Comparison of ENCODE assay signal across 8 cellular contexts in the genomic region with DNA sequence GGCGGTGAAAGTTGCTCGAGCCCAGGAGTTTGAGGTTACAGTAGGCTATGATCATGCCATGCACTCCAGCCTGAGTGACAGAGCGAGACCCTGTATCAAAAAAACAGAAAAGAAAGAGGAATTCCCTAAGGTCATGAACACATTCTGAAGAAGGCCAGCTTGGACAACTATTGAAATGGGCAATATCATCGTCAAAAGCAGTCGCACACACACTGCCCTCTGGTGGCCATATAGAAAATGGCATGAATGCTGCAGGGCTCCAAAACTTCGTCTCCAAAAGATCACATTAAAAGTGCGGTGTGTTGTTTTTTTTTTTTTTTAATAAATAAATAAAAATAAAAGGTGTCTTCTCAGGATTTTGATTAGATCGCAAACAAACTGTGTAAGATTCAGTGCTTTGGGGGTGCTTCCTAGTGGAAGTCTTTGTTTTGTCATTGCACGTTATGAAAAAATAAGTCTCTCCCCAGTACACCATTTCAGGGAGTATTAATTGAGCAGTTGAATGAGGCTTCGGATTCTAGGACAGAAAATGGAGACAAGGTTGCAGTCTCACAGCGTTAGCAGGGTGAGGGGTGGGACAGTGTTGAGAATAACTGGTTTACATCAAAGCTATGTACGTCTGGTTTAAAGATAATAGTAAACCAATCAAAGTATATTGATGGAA.
A peak's percentile ranks its signal among the peaks of the same experiment; 100 is the strongest.
DNase-seq lines count a peak whose midpoint lies in the region; ATAC-seq, FAIRE-seq and TF ChIP-seq lines count a peak whose summit lies in the region.

No MANE protein-coding gene starts in this region.

- CTCF ChIA-PET in H1 (lab: Charles Lee; ENCODE audit: partially characterized antibody), result interaction anchor here (0.6 to 5.5 kb wide), 34 partner anchors 9 to 1057 kb away, joined by 3 to 56 read pairs (median 6); no protein-coding TSS in a partner anchor

- no peak for TF ChIP-seq EP300 in H1 (IDR thresholded peaks at IDR 0.05; ENCODE audit: borderline replicate concordance in 1 of 2, low read depth in 2 of 2, low read length in 2 of 2)

- no peaks in the 10 kb centered on the region for H3K4me1 ChIP-seq in MM.1S (ENCODE audit: low read length)
- H3K4me1 ChIP-seq in H1 (replicated peaks in 1 of 4; ENCODE audit: control insufficient read depth in 3 of 4, insufficient read depth in 4 of 4, low read length in 3 of 4), result no peaks in the 10 kb centered on the region
- H3K4me1 ChIP-seq in spleen, result no peaks in the 10 kb centered on the region

- TF ChIP-seq CTCF in MM.1S (IDR thresholded peaks at IDR 0.05; ENCODE audit: low read length), result peak; percentile 72
- TF ChIP-seq CTCF in H1 (IDR thresholded peaks at IDR 0.05; ENCODE audit: control extremely low read depth in 1 of 3, insufficient read depth in 1 of 3, low read depth in 1 of 3, low read length in 3 of 3), result peak; percentile 57 to 75 (median 67)
- TF ChIP-seq CTCF in spleen (IDR thresholded peaks at IDR 0.05 in 8 of 11, conservative IDR thresholded peaks at IDR 0.05 in 3 of 11), result peak in 8 of 11 experiments; percentile 30 to 76 (median 68)

- H3K79me2 ChIP-seq in MM.1S (ENCODE audit: low read length), result no peaks in the 10 kb centered on the region
- no peaks in the 10 kb centered on the region for H3K79me2 ChIP-seq in H1 (ENCODE audit: control insufficient read depth in 1 of 2, insufficient read depth in 2 of 2, low read length in 2 of 2)

- peak; percentile 27 to 37 for TF ChIP-seq RAD21 in H1 (IDR thresholded peaks at IDR 0.05 in 1 of 2, conservative IDR thresholded peaks at IDR 0.05 in 1 of 2; ENCODE audit: low read depth in 2 of 2, low read length in 2 of 2)

- intact Hi-C loops in spleen (cut with DNase I; ENCODE audit: low total_unique reads), result no loop called here

- no peaks in the 10 kb centered on the region for H3K79me1 ChIP-seq in H1 (ENCODE audit: low read depth, low read length)

- ATAC-seq in GM18873 (IDR thresholded peaks at IDR 0.05; ENCODE audit: low FRiP score, unreplicated experiment) (no peak), GM18519 (IDR thresholded peaks at IDR 0.05; ENCODE audit: low FRiP score, unreplicated experiment) (no peak)

- FAIRE-seq in H1 (lab: Jason Lieb, UNC), result peak; percentile 84

- no peak overlapping the region for H2BK5ac ChIP-seq in H1 (ENCODE audit: low read depth, low read length)

- H3K18ac ChIP-seq in H1 (ENCODE audit: extremely low read depth, low read length), result no peak overlapping the region

- no peaks in the 10 kb centered on the region for H3K27me3 ChIP-seq in MM.1S (replicated peaks; ENCODE audit: insufficient read depth, low read length)
- no peaks in the 10 kb centered on the region for H3K27me3 ChIP-seq in H1 (replicated peaks in 1 of 4; ENCODE audit: control insufficient read depth in 3 of 4, extremely low read depth in 1 of 4, insufficient read depth in 3 of 4, low read length in 3 of 4)
- H3K27me3 ChIP-seq in spleen (replicated peaks in 1 of 7), result peaks cover 0 to 53% (median 17%) of the 10 kb centered on the region in 7 donors

- no peak overlapping the region for H4K8ac ChIP-seq in H1 (ENCODE audit: extremely low read depth, insufficient read depth, low read length)

- H3K4me3 ChIP-seq in MM.1S (ENCODE audit: low read length), result no peak overlapping the region
- no peak overlapping the region for H3K4me3 ChIP-seq in H1 (ENCODE audit: extremely low read depth in 1 of 4, insufficient read depth in 2 of 4, low read depth in 3 of 4, low read length in 4 of 4)
- H3K4me3 ChIP-seq in spleen, result no peak overlapping the region

- peak; percentile 8 for DNase-seq in stimulated activated CD4-positive, alpha-beta T cell treated with anti-CD3 and anti-CD28 coated beads, Interleukin-4, amount 100 ng/mL, for 24 hours
- no peak for DNase-seq in stimulated activated CD4-positive, alpha-beta T cell treated with anti-CD3 and anti-CD28 coated beads, Interleukin-4, amount 100 ng/mL, for 4 hours
- DNase-seq in MM.1S, result no peak
- peak in 1 of 2 experiments; percentile 58 for DNase-seq in H1 (ENCODE audit: low read depth in 1 of 2, low spot score in 2 of 2)
- DNase-seq in spleen, result no peak
- DNase-seq in islet precursor cell, result no peak

- no peaks in the 10 kb centered on the region for H3K9me2 ChIP-seq in MM.1S (replicated peaks; ENCODE audit: insufficient read depth, low read length)

- H2BK15ac ChIP-seq in H1 (ENCODE audit: low read length), result no peak overlapping the region

- TF ChIP-seq POLR2A in H1 (IDR thresholded peaks at IDR 0.05; ENCODE audit: control extremely low read depth in 1 of 2, low read depth in 2 of 2, low read length in 2 of 2) (no peak), spleen (IDR thresholded peaks at IDR 0.05) (no peak)

- H3K9me3 ChIP-seq in MM.1S (replicated peaks; ENCODE audit: insufficient read depth, low read length) (no peaks in the 10 kb centered on the region), H1 (ENCODE audit: insufficient read depth in 2 of 2, low read depth in 1 of 2, low read length in 1 of 2) (no peaks in the 10 kb centered on the region), spleen (no peaks in the 10 kb centered on the region)

- no peak overlapping the region for H3K4ac ChIP-seq in H1 (replicated peaks; ENCODE audit: insufficient read length, low read depth, low read length)

- H3K23me2 ChIP-seq in H1 (ENCODE audit: low read depth, low read length), result no peaks in the 10 kb centered on the region

- no peak overlapping the region for H3K14ac ChIP-seq in H1 (ENCODE audit: insufficient read length)

- no peak overlapping the region for H2AFZ ChIP-seq in MM.1S (ENCODE audit: low read length)
- H2AFZ ChIP-seq in H1 (ENCODE audit: low read length), result no peak overlapping the region

- no peaks in the 10 kb centered on the region for H3F3A ChIP-seq in MM.1S (ENCODE audit: insufficient read depth, low read length)

- no peak overlapping the region for H2BK20ac ChIP-seq in H1 (ENCODE audit: low read length)

- H2AK5ac ChIP-seq in H1 (ENCODE audit: low read depth, low read length), result no peak overlapping the region

- H3K36me3 ChIP-seq in MM.1S (replicated peaks; ENCODE audit: insufficient read depth, low read length) (no peaks in the 10 kb centered on the region), H1 (ENCODE audit: control insufficient read depth in 2 of 4, insufficient read depth in 4 of 4, low read length in 3 of 4) (no peaks in the 10 kb centered on the region), spleen (no peaks in the 10 kb centered on the region)

- no peak overlapping the region for H4K5ac ChIP-seq in H1 (ENCODE audit: insufficient read length, low read depth, low read length)

- WGBS in H1 (ENCODE audit: extremely low coverage in 1 of 2, insufficient coverage in 1 of 2, insufficient read length in 1 of 2, insufficient replicate concordance in 2 of 2, low coverage in 1 of 2, low lambda C conversion rate in 2 of 2, missing lambda C conversion rate in 1 of 2), 2 experiments, result 71% methylated on average over 12 of the region's 12 CpGs; no CpG with 5 or more reads in 1 of the 2 experiments
- WGBS in spleen, 5 donors, result 55 to 58% (median 58%) methylated on average over 12 of the region's 12 CpGs

- POLR2A ChIA-PET in H1 (lab: Charles Lee; ENCODE audit: partially characterized antibody), result no interaction called here

- H3K9ac ChIP-seq in MM.1S (ENCODE audit: low read length) (no peak overlapping the region), H1 (replicated peaks in 1 of 4; ENCODE audit: extremely low read depth in 1 of 4, low read depth in 3 of 4, low read length in 3 of 4) (no peak overlapping the region)

- no peak overlapping the region for H3K23ac ChIP-seq in H1 (ENCODE audit: insufficient read length)

- no peak overlapping the region for H4K91ac ChIP-seq in H1 (replicated peaks; ENCODE audit: insufficient read length, low read length)

- H3K4me2 ChIP-seq in MM.1S (ENCODE audit: low read depth, low read length), result no peak overlapping the region
- H3K4me2 ChIP-seq in H1 (ENCODE audit: insufficient read depth in 1 of 2, low read depth in 2 of 2, low read length in 2 of 2), result no peak overlapping the region

- no peak overlapping the region for H2BK120ac ChIP-seq in H1 (replicated peaks; ENCODE audit: low read depth, low read length)

- H2BK12ac ChIP-seq in H1 (ENCODE audit: low read depth, low read length), result no peak overlapping the region

- H4K20me1 ChIP-seq in MM.1S (ENCODE audit: insufficient read depth, low read length), result no peaks in the 10 kb centered on the region
- H4K20me1 ChIP-seq in H1 (replicated peaks in 1 of 2; ENCODE audit: control insufficient read depth in 1 of 2, insufficient read depth in 2 of 2, low read length in 2 of 2), result no peaks in the 10 kb centered on the region

- no peak overlapping the region for H3K56ac ChIP-seq in H1 (replicated peaks; ENCODE audit: insufficient read length, low read depth, low read length)

- H3K27ac ChIP-seq in MM.1S (ENCODE audit: low read length), result no peak overlapping the region
- H3K27ac ChIP-seq in H1 (ENCODE audit: low read depth, low read length), result no peak overlapping the region
- no peak overlapping the region for H3K27ac ChIP-seq in spleen

TF ChIP-seq in H1, 55 proteins besides CTCF, POLR2A, EP300 and RAD21:
- TF ChIP-seq JUN (IDR thresholded peaks at IDR 0.05; ENCODE audit: low read depth, low read length), result no peak
- TF ChIP-seq GABPA (IDR thresholded peaks at IDR 0.05; ENCODE audit: borderline replicate concordance, insufficient read depth, low read length), result no peak
- TF ChIP-seq FOSL1 (IDR thresholded peaks at IDR 0.05; ENCODE audit: insufficient read depth, low read depth, low read length), result no peak
